1 cellular context compared by ENCODE assay signal in the genomic region with DNA sequence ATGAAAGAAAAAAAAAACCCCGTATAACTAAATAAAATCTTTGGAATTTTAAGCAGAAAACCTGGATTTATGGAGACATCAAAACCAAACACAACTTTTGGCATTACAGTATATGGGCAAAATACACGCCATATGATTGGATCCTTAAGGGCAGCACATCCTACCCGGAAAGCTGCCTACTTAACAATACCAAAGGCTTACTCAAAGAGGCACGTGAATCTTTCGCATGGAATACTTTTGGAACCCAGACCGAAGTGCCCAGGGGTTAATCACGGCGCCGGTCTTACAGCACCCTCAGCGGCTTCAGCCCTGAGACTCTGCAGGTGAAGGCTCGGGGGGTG.
TF ChIP-seq lines count a peak whose summit lies in the region.

No MANE protein-coding gene starts in this region.

TF ChIP-seq in GM23338, 12 proteins besides CTCF, POLR2A, EP300 and RAD21 (continued from another document):
- TF ChIP-seq, protein P1, sequence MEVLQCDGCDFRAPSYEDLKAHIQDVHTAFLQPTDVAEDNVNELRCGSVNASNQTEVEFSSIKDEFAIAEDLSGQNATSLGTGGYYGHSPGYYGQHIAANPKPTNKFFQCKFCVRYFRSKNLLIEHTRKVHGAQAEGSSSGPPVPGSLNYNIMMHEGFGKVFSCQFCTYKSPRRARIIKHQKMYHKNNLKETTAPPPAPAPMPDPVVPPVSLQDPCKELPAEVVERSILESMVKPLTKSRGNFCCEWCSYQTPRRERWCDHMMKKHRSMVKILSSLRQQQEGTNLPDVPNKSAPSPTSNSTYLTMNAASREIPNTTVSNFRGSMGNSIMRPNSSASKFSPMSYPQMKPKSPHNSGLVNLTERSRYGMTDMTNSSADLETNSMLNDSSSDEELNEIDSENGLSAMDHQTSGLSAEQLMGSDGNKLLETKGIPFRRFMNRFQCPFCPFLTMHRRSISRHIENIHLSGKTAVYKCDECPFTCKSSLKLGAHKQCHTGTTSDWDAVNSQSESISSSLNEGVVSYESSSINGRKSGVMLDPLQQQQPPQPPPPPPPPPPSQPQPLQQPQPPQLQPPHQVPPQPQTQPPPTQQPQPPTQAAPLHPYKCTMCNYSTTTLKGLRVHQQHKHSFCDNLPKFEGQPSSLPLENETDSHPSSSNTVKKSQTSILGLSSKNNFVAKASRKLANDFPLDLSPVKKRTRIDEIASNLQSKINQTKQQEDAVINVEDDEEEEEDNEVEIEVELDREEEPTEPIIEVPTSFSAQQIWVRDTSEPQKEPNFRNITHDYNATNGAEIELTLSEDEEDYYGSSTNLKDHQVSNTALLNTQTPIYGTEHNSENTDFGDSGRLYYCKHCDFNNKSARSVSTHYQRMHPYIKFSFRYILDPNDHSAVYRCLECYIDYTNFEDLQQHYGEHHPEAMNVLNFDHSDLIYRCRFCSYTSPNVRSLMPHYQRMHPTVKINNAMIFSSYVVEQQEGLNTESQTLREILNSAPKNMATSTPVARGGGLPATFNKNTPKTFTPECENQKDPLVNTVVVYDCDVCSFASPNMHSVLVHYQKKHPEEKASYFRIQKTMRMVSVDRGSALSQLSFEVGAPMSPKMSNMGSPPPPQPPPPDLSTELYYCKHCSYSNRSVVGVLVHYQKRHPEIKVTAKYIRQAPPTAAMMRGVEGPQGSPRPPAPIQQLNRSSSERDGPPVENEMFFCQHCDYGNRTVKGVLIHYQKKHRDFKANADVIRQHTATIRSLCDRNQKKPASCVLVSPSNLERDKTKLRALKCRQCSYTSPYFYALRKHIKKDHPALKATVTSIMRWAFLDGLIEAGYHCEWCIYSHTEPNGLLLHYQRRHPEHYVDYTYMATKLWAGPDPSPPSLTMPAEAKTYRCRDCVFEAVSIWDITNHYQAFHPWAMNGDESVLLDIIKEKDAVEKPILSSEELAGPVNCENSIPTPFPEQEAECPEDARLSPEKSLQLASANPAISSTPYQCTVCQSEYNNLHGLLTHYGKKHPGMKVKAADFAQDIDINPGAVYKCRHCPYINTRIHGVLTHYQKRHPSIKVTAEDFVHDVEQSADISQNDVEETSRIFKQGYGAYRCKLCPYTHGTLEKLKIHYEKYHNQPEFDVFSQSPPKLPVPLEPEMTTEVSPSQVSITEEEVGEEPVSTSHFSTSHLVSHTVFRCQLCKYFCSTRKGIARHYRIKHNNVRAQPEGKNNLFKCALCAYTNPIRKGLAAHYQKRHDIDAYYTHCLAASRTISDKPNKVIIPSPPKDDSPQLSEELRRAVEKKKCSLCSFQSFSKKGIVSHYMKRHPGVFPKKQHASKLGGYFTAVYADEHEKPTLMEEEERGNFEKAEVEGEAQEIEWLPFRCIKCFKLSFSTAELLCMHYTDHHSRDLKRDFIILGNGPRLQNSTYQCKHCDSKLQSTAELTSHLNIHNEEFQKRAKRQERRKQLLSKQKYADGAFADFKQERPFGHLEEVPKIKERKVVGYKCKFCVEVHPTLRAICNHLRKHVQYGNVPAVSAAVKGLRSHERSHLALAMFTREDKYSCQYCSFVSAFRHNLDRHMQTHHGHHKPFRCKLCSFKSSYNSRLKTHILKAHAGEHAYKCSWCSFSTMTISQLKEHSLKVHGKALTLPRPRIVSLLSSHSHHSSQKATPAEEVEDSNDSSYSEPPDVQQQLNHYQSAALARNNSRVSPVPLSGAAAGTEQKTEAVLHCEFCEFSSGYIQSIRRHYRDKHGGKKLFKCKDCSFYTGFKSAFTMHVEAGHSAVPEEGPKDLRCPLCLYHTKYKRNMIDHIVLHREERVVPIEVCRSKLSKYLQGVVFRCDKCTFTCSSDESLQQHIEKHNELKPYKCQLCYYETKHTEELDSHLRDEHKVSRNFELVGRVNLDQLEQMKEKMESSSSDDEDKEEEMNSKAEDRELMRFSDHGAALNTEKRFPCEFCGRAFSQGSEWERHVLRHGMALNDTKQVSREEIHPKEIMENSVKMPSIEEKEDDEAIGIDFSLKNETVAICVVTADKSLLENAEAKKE (CRISPR knock-in tag; IDR thresholded peaks at IDR 0.05): no peak
